Comparison of ENCODE assay signal across 24 cellular contexts in genomic region chrX:48969471-48969870, GRCh38. TPM values are rescaled to one million over a fixed set of nuclear protein-coding genes. Genes with fewer than 3 reads are reported as not detected.
DNase-seq lines count a peak whose midpoint lies in the region; TF ChIP-seq lines count a peak whose summit lies in the region.
"Had no signal": no experiment of that assay in that cellular context is flagged by ENCODE, and none has a peak within 500 bp of the region (broad histone marks: within the 10 kb centered on the region; RNA-seq: fewer than 3 reads in every experiment).

No MANE protein-coding gene starts in this region.

- H3K9me3 Mint-ChIP-seq in progenitor cell of endocrine pancreas (ENCODE audit: low read depth), result peaks cover 8% of the 10 kb centered on the region
- H3K9me3 Mint-ChIP-seq: CD14-positive monocyte; CD4-positive, alpha-beta memory T cell; CD4-positive, alpha-beta T cell; CD4-positive, CD25-positive, alpha-beta regulatory T cell; CD8-positive, alpha-beta memory T cell; CD8-positive, alpha-beta T cell had no signal

- TF ChIP-seq CTCF in progenitor cell of endocrine pancreas (IDR thresholded peaks at IDR 0.05; ENCODE audit: unreplicated experiment), result no peak

- H3K27ac Mint-ChIP-seq in progenitor cell of endocrine pancreas, result peak overlapping the region; percentile 45
- H3K27ac Mint-ChIP-seq: B cell; CD4-positive, alpha-beta T cell; CD4-positive, CD25-positive, alpha-beta regulatory T cell; CD8-positive, alpha-beta T cell had no signal

- H3K27me3 Mint-ChIP-seq in progenitor cell of endocrine pancreas, result no peaks in the 10 kb centered on the region
- H3K27me3 Mint-ChIP-seq: B cell; CD4-positive, alpha-beta memory T cell; CD4-positive, alpha-beta T cell had no signal

- no peak overlapping the region for H3K4me3 Mint-ChIP-seq in progenitor cell of endocrine pancreas (ENCODE audit: low read depth)
- H3K4me3 Mint-ChIP-seq: B cell; CD14-positive monocyte; CD4-positive, alpha-beta T cell; CD4-positive, CD25-positive, alpha-beta regulatory T cell; CD8-positive, alpha-beta T cell had no signal

- H3K36me3 Mint-ChIP-seq in progenitor cell of endocrine pancreas (ENCODE audit: insufficient read depth), result peaks cover 4% of the 10 kb centered on the region

- H3K4me1 Mint-ChIP-seq in progenitor cell of endocrine pancreas (ENCODE audit: low read depth), result peaks cover 5% of the 10 kb centered on the region

- DNase-seq in progenitor cell of endocrine pancreas (ENCODE audit: low spot score, unreplicated experiment) (no peak), NCI-H2227 (lab: John Stamatoyannopoulos, UW; ENCODE audit: unreplicated experiment) (no peak)
- DNase-seq: 8988T; ACHN; AML-193; BE2C; C1 segment of cervical spinal cord; Caco-2; Calu3; CD4-positive, alpha-beta memory T cell; CD4-positive, alpha-beta T cell; CD4-positive, CD25-positive, alpha-beta regulatory T cell; CD8-positive, alpha-beta memory T cell; CD8-positive, alpha-beta T cell; COR-L47; DMS 273 treated with DMSO at 0.1 percent for 48 hours; DMS153; DMS53; DMS79; DMS79 treated with DMSO at 0.1 percent for 48 hours; DND-41; EL had no signal

RNA-seq across cellular contexts. Expression of gene KCND1, which starts 2.2 kb away (rescaled TPM):
- total RNA-seq in progenitor cell of endocrine pancreas, result 8.0 and 8.2 TPM in 2 replicates

RNA-seq across cellular contexts. Expression of gene OTUD5, which starts 12.1 kb away (rescaled TPM):
- 52.5 and 53.3 TPM in 2 replicates for total RNA-seq in progenitor cell of endocrine pancreas

RNA-seq across cellular contexts. Expression of gene GRIPAP1, which starts 32.6 kb away (rescaled TPM):
- 89.9 and 98.4 TPM in 2 replicates for total RNA-seq in progenitor cell of endocrine pancreas

RNA-seq across cellular contexts. Expression of gene PIM2, which starts 50.6 kb away (rescaled TPM):
- total RNA-seq in progenitor cell of endocrine pancreas, result 9.9 and 10.4 TPM in 2 replicates

RNA-seq across cellular contexts. Expression of gene SLC35A2, which starts 58.0 kb away (rescaled TPM):
- 33.9 and 34.9 TPM in 2 replicates for total RNA-seq in progenitor cell of endocrine pancreas
